Comparison of ENCODE assay signal across 12 cellular contexts in the genomic region with DNA sequence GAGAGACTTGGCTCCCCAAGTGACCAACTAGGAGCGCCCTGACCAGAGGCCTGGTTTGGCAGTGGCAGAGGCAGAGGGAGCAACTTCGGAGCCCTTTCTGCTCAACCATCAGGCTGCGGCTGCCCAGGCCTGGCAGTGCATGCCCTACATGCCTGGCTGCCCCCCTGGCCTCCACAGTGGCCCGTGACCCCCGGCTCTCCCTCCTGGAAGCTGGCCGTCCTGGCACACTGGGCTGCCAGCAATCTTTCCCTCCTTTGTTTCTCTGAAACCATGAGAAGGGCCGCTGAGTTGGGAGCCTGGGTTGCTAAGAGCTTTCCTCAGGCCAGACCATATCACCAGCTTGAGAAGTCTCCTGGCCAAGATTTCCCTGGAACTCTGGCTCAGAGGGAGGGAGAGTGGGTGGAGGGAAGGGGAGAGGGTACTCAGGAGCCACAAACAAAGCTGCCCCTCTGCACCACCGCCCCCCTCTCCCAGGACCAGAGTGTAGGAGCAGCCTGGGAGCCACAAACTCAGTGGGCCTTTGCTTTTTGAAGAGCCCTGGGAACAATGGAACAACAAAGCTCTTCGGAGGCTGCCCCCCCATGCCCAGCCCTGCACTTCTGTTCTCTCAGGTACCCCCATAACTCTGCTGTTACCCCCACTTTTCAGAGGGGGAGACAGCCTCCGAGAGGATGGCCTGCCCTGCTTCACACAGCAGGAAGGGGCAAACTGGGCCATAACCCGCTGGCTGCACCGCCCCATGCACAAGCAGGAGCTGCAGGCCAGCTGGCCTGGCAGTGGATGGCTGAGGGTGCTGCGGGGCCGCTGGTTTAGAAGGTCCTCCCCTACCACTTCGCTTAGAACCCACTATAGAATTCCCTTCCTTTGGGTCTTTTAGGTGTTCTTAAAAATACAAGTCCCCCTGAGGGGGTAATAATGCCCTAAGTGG. TPM values are rescaled to one million over a fixed set of nuclear protein-coding genes. Genes with fewer than 3 reads are reported as not detected.
DNase-seq lines count a peak whose midpoint lies in the region; ATAC-seq lines count a peak whose summit lies in the region.
"Had no signal": no experiment of that assay in that cellular context is flagged by ENCODE, and none has a peak within 500 bp of the region (broad histone marks: within the 10 kb centered on the region; RNA-seq: fewer than 3 reads in every experiment).

No MANE protein-coding gene starts in this region.

- H3K9me3 ChIP-seq in right cardiac atrium (ENCODE audit: control insufficient read depth, low read length): no peaks in the 10 kb centered on the region
- H3K9me3 ChIP-seq: lower lobe of right lung had no signal

- 67% methylated on average over 15 of the region's 15 CpGs for WGBS in right cardiac atrium

- H3K27me3 ChIP-seq in right cardiac atrium (ENCODE audit: control insufficient read depth, insufficient read depth): no peaks in the 10 kb centered on the region

- H3K4me1 ChIP-seq in right cardiac atrium (ENCODE audit: control insufficient read depth, insufficient read depth, low read length): peaks cover 5% of the 10 kb centered on the region

- H3K27ac ChIP-seq in right cardiac atrium (ENCODE audit: low read length): peak overlapping the region; percentile 40
- H3K27ac ChIP-seq: lower lobe of right lung had no signal

- intact Hi-C loops in left cardiac atrium (cut with DNase I): no loop called here
- intact Hi-C loops in Right ventricle myocardium inferior (cut with DNase I): no loop called here
- intact Hi-C loops in right cardiac atrium (cut with DNase I): no loop called here
- intact Hi-C loops in posterior cingulate gyrus (cut with DNase I): loop anchor here (5.0 kb wide), 1 partner anchor 32 kb away; no protein-coding TSS in a partner anchor

- H3K4me3 ChIP-seq in right cardiac atrium (ENCODE audit: low read length): no peak overlapping the region
- H3K4me3 ChIP-seq: lower lobe of right lung had no signal

- DNase-seq in left cardiac atrium (no peak), Right ventricle myocardium inferior (ENCODE audit: missing footprints) (no peak), right cardiac atrium (peak in 2 of 3 donors; percentile 78 to 81), posterior cingulate gyrus (peak in 6 of 10 donors; percentile 45 to 91 (median 67)), OCI-M1 (lab: John Stamatoyannopoulos, UW) (no peak)
- DNase-seq in activated CD4-positive, CD25-positive, alpha-beta regulatory T cell treated with anti-CD3 and anti-CD28 coated beads, Interleukin-2, amount 50 U/mL, for 72 hours: no peak
- DNase-seq: activated T-cell treated with anti-CD3 and anti-CD28 coated beads, Interleukin-2, amount 50 U/mL, for 24 hours; CD8-positive, alpha-beta T cell; lower lobe of right lung; T-helper 9 cell had no signal

- ATAC-seq in left cardiac atrium: peak; percentile 26 to 70
- no peak for ATAC-seq in Right ventricle myocardium inferior
- peak; percentile 30 to 66 for ATAC-seq in right cardiac atrium
- no peak for ATAC-seq in GM18868 (IDR thresholded peaks at IDR 0.05; ENCODE audit: unreplicated experiment)
- no peak for ATAC-seq in HG03457 (IDR thresholded peaks at IDR 0.05; ENCODE audit: unreplicated experiment)
- ATAC-seq: CD8-positive, alpha-beta T cell; lower lobe of right lung had no signal

RNA-seq across cellular contexts. Expression of gene CORO2B, which starts 11.3 kb away (rescaled TPM):
- 1 to 10 TPM; 8.5 to 8.9 TPM for total RNA-seq in left cardiac atrium
- total RNA-seq in Right ventricle myocardium inferior: 8.5 TPM
- 10 to 100 TPM in 3 of 4 donors, 1 to 10 TPM in 1; 5.8 to 13.7 (median 11.3) TPM for total RNA-seq in right cardiac atrium
- polyA plus RNA-seq in right cardiac atrium: 6.9 TPM

Comparison
In these comparisons a context has a peak if more than half of its experiments do, and no peak if none do; other contexts are left out.
1. ATAC-seq: peak in left cardiac atrium (2 of 2) and right cardiac atrium (2 of 2); none in Right ventricle myocardium inferior (single experiment), GM18868 (single experiment) and HG03457 (single experiment).
2. DNase-seq: peak in right cardiac atrium (2 of 3) and posterior cingulate gyrus (6 of 10); none in left cardiac atrium (single experiment), Right ventricle myocardium inferior (single experiment), activated CD4-positive, CD25-positive, alpha-beta regulatory T cell treated with anti-CD3 and anti-CD28 coated beads, Interleukin-2, amount 50 U/mL, for 72 hours (single experiment) and OCI-M1 (single experiment).